9 cellular contexts compared by ENCODE assay signal in the genomic region with DNA sequence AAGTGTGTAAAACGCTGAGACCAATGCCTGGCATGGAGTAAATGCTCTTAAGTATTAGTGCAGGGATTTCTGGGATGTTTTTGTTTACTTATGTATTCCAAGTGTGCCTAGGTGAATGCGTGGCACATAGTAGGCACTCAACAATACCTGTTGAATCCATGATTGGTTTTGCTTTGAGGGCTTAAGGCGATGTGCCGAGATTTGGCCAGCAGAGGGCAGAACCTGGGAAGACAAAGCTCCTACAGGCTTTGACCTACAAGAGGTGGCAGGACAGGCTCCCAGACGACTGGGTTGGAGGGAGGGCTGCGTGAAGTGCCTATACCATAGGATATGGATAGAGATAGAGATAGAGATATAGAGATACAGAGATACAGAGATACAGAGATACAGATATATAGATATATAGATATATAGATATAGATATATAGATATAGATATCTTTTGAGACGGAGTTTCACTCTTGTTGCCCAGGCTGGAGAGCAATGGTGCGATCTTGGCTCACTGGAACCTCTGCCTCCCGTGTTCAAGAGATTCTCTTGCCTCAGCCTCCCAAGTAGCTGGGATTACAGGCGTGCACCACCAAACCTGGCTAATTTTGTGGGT. TPM values are rescaled to one million over a fixed set of nuclear protein-coding genes. Genes with fewer than 3 reads are reported as not detected.
DNase-seq lines count a peak whose midpoint lies in the region; ATAC-seq and TF ChIP-seq lines count a peak whose summit lies in the region.
"Had no signal": no experiment of that assay in that cellular context is flagged by ENCODE, and none has a peak within 500 bp of the region (broad histone marks: within the 10 kb centered on the region; RNA-seq: fewer than 3 reads in every experiment).

No MANE protein-coding gene starts in this region.

- peak; percentile 86 for TF ChIP-seq CTCF in LNCaP clone FGC (IDR thresholded peaks at IDR 0.05; ENCODE audit: control insufficient read depth, extremely low read depth, insufficient read depth)
- peak; percentile 46 to 74 (median 66) for TF ChIP-seq CTCF in gastroesophageal sphincter (IDR thresholded peaks at IDR 0.05)
- peak; percentile 62 to 65 (median 63) for TF ChIP-seq CTCF in vagina (IDR thresholded peaks at IDR 0.05)

- no peak for TF ChIP-seq EP300 in gastroesophageal sphincter (IDR thresholded peaks at IDR 0.05)

- H3K27me3 ChIP-seq in gastroesophageal sphincter, result peaks cover 10% of the 10 kb centered on the region
- no peaks in the 10 kb centered on the region for H3K27me3 ChIP-seq in vagina

- H3K4me1 ChIP-seq in gastroesophageal sphincter (peaks cover 0 to 8% (median 0%) of the 10 kb centered on the region in 3 donors), vagina (no peaks in the 10 kb centered on the region)

- no peaks in the 10 kb centered on the region for H3K36me3 Mint-ChIP-seq in activated T-helper 17 cell treated with anti-CD3 and anti-CD28 coated beads, Interleukin-2, amount 50 U/mL, for 72 hours (ENCODE audit: low read depth)

- no peak overlapping the region for H3K27ac Mint-ChIP-seq in activated T-helper 17 cell treated with anti-CD3 and anti-CD28 coated beads, Interleukin-2, amount 50 U/mL, for 72 hours

- peak; percentile 71 for ATAC-seq in activated T-helper 17 cell treated with anti-CD3 and anti-CD28 coated beads, Interleukin-2, amount 50 U/mL, for 72 hours (replicated peaks)
- ATAC-seq in gastroesophageal sphincter (no peak), HG03039 (IDR thresholded peaks at IDR 0.05; ENCODE audit: unreplicated experiment) (no peak)

- peaks cover 7% of the 10 kb centered on the region for H3K27me3 Mint-ChIP-seq in activated T-helper 17 cell treated with anti-CD3 and anti-CD28 coated beads, Interleukin-2, amount 50 U/mL, for 72 hours

- H3K4me1 Mint-ChIP-seq in activated T-helper 17 cell treated with anti-CD3 and anti-CD28 coated beads, Interleukin-2, amount 50 U/mL, for 72 hours, result no peaks in the 10 kb centered on the region

- WGBS in gastroesophageal sphincter (ENCODE audit: low coverage in 1 of 2), 2 donors, result 27 to 40% methylated on average over 2 to 10 of the region's 10 CpGs

- H3K9me3 Mint-ChIP-seq in activated T-helper 17 cell treated with anti-CD3 and anti-CD28 coated beads, Interleukin-2, amount 50 U/mL, for 72 hours, result no peaks in the 10 kb centered on the region

- H3K36me3 ChIP-seq in gastroesophageal sphincter (peaks cover 0 to 5% of the 10 kb centered on the region in 2 donors), vagina (peaks cover 0 to 6% of the 10 kb centered on the region in 2 donors)

- intact Hi-C loops in posterior vena cava (cut with DNase I) (loop anchor here (2.0 to 5.0 kb wide), 3 partner anchors 75 to 289 kb away; no protein-coding TSS in a partner anchor), vagina (cut with DNase I) (loop anchor here (5.0 kb wide), 1 partner anchor 119 kb away; no protein-coding TSS in a partner anchor)

- H3K9me3 ChIP-seq in gastroesophageal sphincter (no peaks in the 10 kb centered on the region), vagina (no peaks in the 10 kb centered on the region)

- H3K27ac ChIP-seq in gastroesophageal sphincter (no peak overlapping the region), vagina (no peak overlapping the region)

- TF ChIP-seq POLR2A in gastroesophageal sphincter (IDR thresholded peaks at IDR 0.05) (no peak), vagina (IDR thresholded peaks at IDR 0.05) (no peak)

- no peak overlapping the region for H3K4me3 Mint-ChIP-seq in activated T-helper 17 cell treated with anti-CD3 and anti-CD28 coated beads, Interleukin-2, amount 50 U/mL, for 72 hours

- H3K4me3 ChIP-seq in LNCaP clone FGC (ENCODE audit: low read depth, low read length) (no peak overlapping the region), gastroesophageal sphincter (no peak overlapping the region), vagina (no peak overlapping the region)

- DNase-seq in DMS79 (lab: John Stamatoyannopoulos, UW) (peak; percentile 24), LNCaP clone FGC (ENCODE audit: low read depth) (no peak), SHP77 treated with DMSO at 0.1 percent for 48 hours (lab: John Stamatoyannopoulos, UW) (peak; percentile 32), posterior vena cava (ENCODE audit: low spot score) (peak; percentile 89), vagina (ENCODE audit: extremely low spot score in 2 of 2) (no peak)

RNA-seq across cellular contexts. Expression of a gene that starts 13.9 kb away (rescaled TPM):
- not detected for total RNA-seq in activated T-helper 17 cell treated with anti-CD3 and anti-CD28 coated beads, Interleukin-2, amount 50 U/mL, for 72 hours
- total RNA-seq in gastroesophageal sphincter, result 10 to 100 TPM in 1 of 4 donors, 1 to 10 TPM in 3; 4.2 to 21.9 (median 5.2) TPM
- total RNA-seq in posterior vena cava, result 1 to 10 TPM; 2.6 to 7.3 TPM
- total RNA-seq in vagina, result 5.2 TPM
- total RNA-seq: activated CD8-positive, alpha-beta memory T cell treated with anti-CD3 and anti-CD28 coated beads for 36 hours had no signal

RNA-seq across cellular contexts. Expression of a gene that starts 40.0 kb away (rescaled TPM):
- total RNA-seq in activated T-helper 17 cell treated with anti-CD3 and anti-CD28 coated beads, Interleukin-2, amount 50 U/mL, for 72 hours, result 1 to 10 TPM; 3.7 to 4.1 TPM
- total RNA-seq in gastroesophageal sphincter (1 to 10 TPM in 3 of 4 donors, under 1 TPM in 1; 0.45 to 3.4 (median 3.1) TPM), posterior vena cava (1 to 10 TPM; 1.2 to 1.4 TPM), vagina (3.9 TPM)

RNA-seq across cellular contexts. Expression of a gene that starts 55.2 kb away (rescaled TPM):
- total RNA-seq in activated T-helper 17 cell treated with anti-CD3 and anti-CD28 coated beads, Interleukin-2, amount 50 U/mL, for 72 hours, result 1 to 10 TPM; 5.1 to 7.9 TPM
- 1 to 10 TPM; 1.2 to 7.8 (median 4.9) TPM for total RNA-seq in gastroesophageal sphincter
- 10 to 100 TPM in 1 of 2 donors, 1 to 10 TPM in 1; 4.1 to 11.5 TPM for total RNA-seq in posterior vena cava
- total RNA-seq in vagina, result 10.6 TPM

Comparison
In these comparisons a context has a peak if more than half of its experiments do, and no peak if none do; other contexts are left out.
1. DNase-seq: peak in DMS79 (single experiment), SHP77 treated with DMSO at 0.1 percent for 48 hours (single experiment) and posterior vena cava (single experiment); none in LNCaP clone FGC (single experiment) and vagina (0 of 2).
2. Peak in every context shown above with its lines, with median percentiles within 50 percentile points of each other: CTCF ChIP-seq.